Comparison of ENCODE assay signal across 14 cellular contexts in the genomic region with DNA sequence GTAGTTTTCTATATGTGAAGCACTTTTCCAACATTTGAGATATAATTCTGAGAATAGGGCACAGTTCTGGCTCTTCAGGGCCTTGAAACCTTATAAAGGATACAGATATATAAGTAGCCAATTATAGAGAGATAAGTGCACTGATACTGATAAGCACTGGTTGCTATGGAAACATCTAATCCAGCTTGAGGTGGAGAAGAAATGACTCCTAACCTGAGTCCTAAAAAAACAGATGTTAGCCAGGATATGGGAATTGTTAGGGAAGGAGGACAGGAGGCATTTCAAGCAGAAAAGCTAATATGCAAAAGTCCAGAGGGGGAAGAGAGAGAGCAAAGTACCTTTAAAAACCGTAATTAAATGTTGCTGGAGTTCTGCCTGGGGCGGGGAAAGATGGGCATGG. TPM values are rescaled to one million over a fixed set of nuclear protein-coding genes. Genes with fewer than 3 reads are reported as not detected.
DNase-seq lines count a peak whose midpoint lies in the region; ATAC-seq and TF ChIP-seq lines count a peak whose summit lies in the region.
"Had no signal": no experiment of that assay in that cellular context is flagged by ENCODE, and none has a peak within 500 bp of the region (broad histone marks: within the 10 kb centered on the region; RNA-seq: fewer than 3 reads in every experiment).

No MANE protein-coding gene starts in this region.

- WGBS in psoas muscle, 3 donors: 74 to 76% (median 75%) methylated on average over 2 of the region's 2 CpGs

- H3K36me3 ChIP-seq in psoas muscle (ENCODE audit: insufficient read depth in 1 of 2, low read depth in 1 of 2): peaks cover 11 to 90% of the 10 kb centered on the region in 2 donors

- no peaks in the 10 kb centered on the region for H3K27me3 ChIP-seq in psoas muscle (ENCODE audit: insufficient read depth in 3 of 3, low read length in 2 of 3)

- ATAC-seq in activated naive CD4-positive, alpha-beta T cell treated with anti-CD3 and anti-CD28 coated beads, Interleukin-2, amount 50 U/mL, for 72 hours: no peak
- ATAC-seq in psoas muscle (no peak), HG03520 (IDR thresholded peaks at IDR 0.05; ENCODE audit: unreplicated experiment) (no peak)

- TF ChIP-seq CTCF in psoas muscle (IDR thresholded peaks at IDR 0.05): no peak

- no peak overlapping the region for H3K4me3 ChIP-seq in psoas muscle
- H3K4me3 ChIP-seq: HAP-1 had no signal

- no peaks in the 10 kb centered on the region for H3K9me3 ChIP-seq in psoas muscle
- H3K9me3 ChIP-seq: HAP-1 had no signal

- peaks cover 23% of the 10 kb centered on the region for H3K4me1 ChIP-seq in psoas muscle
- H3K4me1 ChIP-seq: HAP-1 had no signal

- H3K36me3 Mint-ChIP-seq in activated naive CD4-positive, alpha-beta T cell treated with anti-CD3 and anti-CD28 coated beads, Interleukin-2, amount 50 U/mL, for 72 hours: peaks cover 19 to 37% of the 10 kb centered on the region in 2 donors

- DNase-seq in NCI-H748 (lab: John Stamatoyannopoulos, UW; ENCODE audit: unreplicated experiment): peak; percentile 17
- DNase-seq in NCI-H748 treated with DMSO at 0.1 percent for 48 hours (lab: John Stamatoyannopoulos, UW): no peak
- no peak for DNase-seq in activated naive CD4-positive, alpha-beta T cell treated with anti-CD3 and anti-CD28 coated beads, Interleukin-2, amount 50 U/mL, for 72 hours (ENCODE audit: low spot score in 2 of 2)
- no peak for DNase-seq in activated naive CD4-positive, alpha-beta T cell (lab: John Stamatoyannopoulos, UW)
- peak; percentile 51 for DNase-seq in NCI-H69 (lab: John Stamatoyannopoulos, UW)
- DNase-seq in psoas muscle: no peak
- DNase-seq: C1 segment of cervical spinal cord; Calu3; CD4-positive, alpha-beta T cell; DMS 273 treated with DMSO at 0.1 percent for 48 hours had no signal

- H3K9me3 Mint-ChIP-seq in activated naive CD4-positive, alpha-beta T cell treated with anti-CD3 and anti-CD28 coated beads, Interleukin-2, amount 50 U/mL, for 72 hours: no peaks in the 10 kb centered on the region
- H3K9me3 Mint-ChIP-seq: CD4-positive, alpha-beta T cell had no signal

- H3K27ac Mint-ChIP-seq in activated naive CD4-positive, alpha-beta T cell treated with anti-CD3 and anti-CD28 coated beads, Interleukin-2, amount 50 U/mL, for 72 hours: peak overlapping the region; percentile 12 to 38
- H3K27ac Mint-ChIP-seq: B cell; CD4-positive, alpha-beta T cell had no signal

- intact Hi-C loops in psoas muscle (cut with DNase I): loop anchor here in 1 of 2 donors (10.0 kb wide), 1 partner anchor 250 kb away; no protein-coding TSS in a partner anchor

- H3K27ac ChIP-seq in psoas muscle: peak overlapping the region; percentile 76
- H3K27ac ChIP-seq: HL-60 had no signal

RNA-seq across cellular contexts. Expression of a gene that starts 30.8 kb away (rescaled TPM):
- 100 to 1,000 TPM in 1 of 2 donors, 10 to 100 TPM in 1; 49.2 to 120 TPM for total RNA-seq in activated naive CD4-positive, alpha-beta T cell treated with anti-CD3 and anti-CD28 coated beads, Interleukin-2, amount 50 U/mL, for 72 hours
- 10 to 100 TPM; 46.6 to 94.4 (median 58.4) TPM for total RNA-seq in psoas muscle
- polyA plus RNA-seq in psoas muscle: 10 to 100 TPM; 14.5 to 42.6 (median 21.1) TPM

RNA-seq across cellular contexts. Expression of a gene that starts 37.3 kb away (rescaled TPM):
- 1 to 10 TPM; 1.0 to 1.7 TPM for total RNA-seq in activated naive CD4-positive, alpha-beta T cell treated with anti-CD3 and anti-CD28 coated beads, Interleukin-2, amount 50 U/mL, for 72 hours
- total RNA-seq in psoas muscle: under 1 TPM in 2 of 4 donors, not detected in 2; 0.22 to 0.74 TPM
- polyA plus RNA-seq in psoas muscle: under 1 TPM in 1 of 3 donors, not detected in 2; 0.25 TPM
- total RNA-seq: Calu3 had no signal

Comparison
In these comparisons a context has a peak if more than half of its experiments do, and no peak if none do; other contexts are left out.
1. DNase-seq: peak in NCI-H748 (single experiment) and NCI-H69 (single experiment); none in NCI-H748 treated with DMSO at 0.1 percent for 48 hours (single experiment), activated naive CD4-positive, alpha-beta T cell treated with anti-CD3 and anti-CD28 coated beads, Interleukin-2, amount 50 U/mL, for 72 hours (0 of 2), activated naive CD4-positive, alpha-beta T cell (0 of 4) and psoas muscle (0 of 2).